ENCODE assay signal across 11 cellular contexts in genomic region chr7:81013036-81013435, GRCh38.
DNase-seq lines count a peak whose midpoint lies in the region; ATAC-seq and FAIRE-seq lines count a peak whose summit lies in the region.
"Had no signal": no experiment of that assay in that cellular context is flagged by ENCODE, and none has a peak within 500 bp of the region (broad histone marks: within the 10 kb centered on the region; RNA-seq: fewer than 3 reads in every experiment).

No MANE protein-coding gene starts in this region.

- no peak overlapping the region for H3K4me3 ChIP-seq in effector memory CD4-positive, alpha-beta T cell (ENCODE audit: insufficient read depth, low read depth, low read length, poor library complexity, severe bottlenecking)
- H3K4me3 ChIP-seq: tibial artery had no signal

- FAIRE-seq in endometrium (lab: Jason Lieb, UNC) = peak; percentile 80

- H3K36me3 ChIP-seq in effector memory CD4-positive, alpha-beta T cell (ENCODE audit: control insufficient read depth, insufficient read depth, low read length) = no peaks in the 10 kb centered on the region
- H3K36me3 ChIP-seq: neutrophil, tibial artery had no signal

- no peaks in the 10 kb centered on the region for H3K27me3 ChIP-seq in effector memory CD4-positive, alpha-beta T cell (replicated peaks; ENCODE audit: control insufficient read depth, insufficient read depth, low read length, poor library complexity, severe bottlenecking)
- H3K27me3 ChIP-seq: neutrophil, tibial artery had no signal

- ATAC-seq in HG03439 (IDR thresholded peaks at IDR 0.05; ENCODE audit: unreplicated experiment) (no peak), GM21717 (IDR thresholded peaks at IDR 0.05; ENCODE audit: unreplicated experiment) (no peak)

- H3K4me1 ChIP-seq in effector memory CD4-positive, alpha-beta T cell (ENCODE audit: control insufficient read depth, insufficient read depth, low read length, poor library complexity, severe bottlenecking) = no peaks in the 10 kb centered on the region

- H3K9me3 ChIP-seq in effector memory CD4-positive, alpha-beta T cell (ENCODE audit: control insufficient read depth, low read length) = no peaks in the 10 kb centered on the region
- H3K9me3 ChIP-seq: neutrophil had no signal

- DNase-seq in DMS53 (lab: John Stamatoyannopoulos, UW) (peak; percentile 66), NCI-H226 (peak; percentile 81), non-pigmented ciliary epithelial cell (ENCODE audit: low read depth) (peak; percentile 61), mucosa of gallbladder (ENCODE audit: low spot score) (no peak)
- DNase-seq in effector memory CD4-positive, alpha-beta T cell = no peak
- DNase-seq: NCI-H510A, tibial artery had no signal

- no peak overlapping the region for H3K27ac ChIP-seq in effector memory CD4-positive, alpha-beta T cell (ENCODE audit: insufficient read depth, low read length, poor library complexity, severe bottlenecking)
- H3K27ac ChIP-seq: neutrophil, tibial artery had no signal

Comparison
In these comparisons a context has a peak if more than half of its experiments do, and no peak if none do; other contexts are left out.
1. DNase-seq: peak in DMS53 (single experiment), NCI-H226 (single experiment) and non-pigmented ciliary epithelial cell (single experiment); none in effector memory CD4-positive, alpha-beta T cell (0 of 3) and mucosa of gallbladder (single experiment).